Comparison of ENCODE assay signal across 1 cellular context in the genomic region with DNA sequence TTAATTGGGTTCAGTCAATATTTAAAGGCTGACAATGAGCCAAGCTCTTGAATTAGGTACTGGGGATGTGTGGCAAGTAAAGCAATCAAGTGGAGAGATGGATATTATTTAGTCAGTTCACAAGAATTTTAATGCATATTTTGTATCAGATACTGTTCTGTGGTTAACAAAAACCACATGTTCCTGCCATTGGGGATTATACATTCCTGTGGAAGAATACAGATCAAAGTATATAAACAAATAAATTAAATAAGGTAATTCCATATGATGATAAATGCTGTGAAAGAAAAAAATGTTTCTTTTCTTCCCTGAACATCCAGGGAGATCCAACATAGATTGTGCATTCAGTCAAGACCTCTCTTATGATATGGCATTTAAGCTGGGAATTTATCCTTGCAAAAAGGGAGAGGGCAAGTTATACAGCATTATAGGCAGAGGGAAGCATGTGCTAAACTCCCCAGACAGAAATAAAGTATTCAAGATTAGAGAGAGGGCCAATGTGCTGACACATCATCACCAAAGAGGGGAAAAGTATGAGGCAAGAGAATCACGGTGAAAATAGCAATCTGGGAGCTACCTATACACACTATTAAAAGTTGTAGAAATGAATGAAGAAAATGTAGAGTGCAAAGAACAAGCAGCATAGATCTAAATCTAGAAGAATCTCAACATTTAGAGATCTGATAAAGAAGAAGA.
A peak's percentile ranks its signal among the peaks of the same experiment; 100 is the strongest.
TF ChIP-seq lines count a peak whose summit lies in the region.

No MANE protein-coding gene starts in this region.

TF ChIP-seq in HepG2, 621 proteins besides CTCF, POLR2A, EP300 and RAD21:
- no peak for TF ChIP-seq DPF2 (CRISPR knock-in tag; IDR thresholded peaks at IDR 0.05; ENCODE audit: borderline replicate concordance, low read depth)
- TF ChIP-seq MAFK (conservative IDR thresholded peaks at IDR 0.05 in 1 of 2, IDR thresholded peaks at IDR 0.05 in 1 of 2; ENCODE audit: low read length in 2 of 2) = peak; percentile 11 to 52; a peak in 2 of 4 replicates
TF ChIP-seq in HepG2: peak in this region for 1.
